8 cellular contexts compared by ENCODE assay signal in genomic region chr10:102152545-102152890, GRCh38. TPM values are rescaled to one million over a fixed set of nuclear protein-coding genes. Genes with fewer than 3 reads are reported as not detected.
DNase-seq lines count a peak whose midpoint lies in the region; ATAC-seq and TF ChIP-seq lines count a peak whose summit lies in the region.

No MANE protein-coding gene starts in this region.

- H3K9me3 Mint-ChIP-seq in activated CD4-positive, alpha-beta memory T cell treated with anti-CD3 and anti-CD28 coated beads, Interleukin-2, amount 10 ng/mL, durations not matched to agents 7 days and 5 days = no peaks in the 10 kb centered on the region

- peak; percentile 22 for ATAC-seq in HG03342 (IDR thresholded peaks at IDR 0.05; ENCODE audit: unreplicated experiment)

- intact Hi-C loops in sigmoid colon (cut with DNase I) = loop anchor here (1.0 to 5.0 kb wide), 2 partner anchors 20 to 350 kb away; partner anchors contain the start of genes ACTR1A and SUFU

- peak overlapping the region; percentile 99 for H3K4me3 ChIP-seq in fibroblast of pulmonary artery (replicated peaks; ENCODE audit: low read depth, low read length)
- H3K4me3 ChIP-seq in sigmoid colon = peak overlapping the region; percentile 64 to 81 (median 77)

- no peaks in the 10 kb centered on the region for H3K27me3 Mint-ChIP-seq in activated CD4-positive, alpha-beta memory T cell treated with anti-CD3 and anti-CD28 coated beads, Interleukin-2, amount 10 ng/mL, durations not matched to agents 7 days and 5 days

- peak overlapping the region; percentile 90 for H3K4me3 Mint-ChIP-seq in activated CD4-positive, alpha-beta memory T cell treated with anti-CD3 and anti-CD28 coated beads, Interleukin-2, amount 10 ng/mL, durations not matched to agents 7 days and 5 days

- peak overlapping the region; percentile 87 for H3K27ac Mint-ChIP-seq in activated CD4-positive, alpha-beta memory T cell treated with anti-CD3 and anti-CD28 coated beads, Interleukin-2, amount 10 ng/mL, durations not matched to agents 7 days and 5 days

- CTCF ChIA-PET in activated CD4-positive, alpha-beta memory T cell treated with anti-CD3 and anti-CD28 coated beads, Interleukin-2, amount 10 ng/mL, durations not matched to agents 7 days and 5 days (lab: Charles Lee) = interaction anchor here (1.3 to 3.4 kb wide), 5 partner anchors 10 to 34 kb away, joined by 3 to 18 read pairs (median 6); partner anchors contain the start of gene PPRC1

- H3K36me3 ChIP-seq in sigmoid colon = peaks cover 5 to 57% (median 24%) of the 10 kb centered on the region in 4 donors

- peaks cover 60% of the 10 kb centered on the region for H3K4me1 Mint-ChIP-seq in activated CD4-positive, alpha-beta memory T cell treated with anti-CD3 and anti-CD28 coated beads, Interleukin-2, amount 10 ng/mL, durations not matched to agents 7 days and 5 days

- TF ChIP-seq POLR2A in sigmoid colon (IDR thresholded peaks at IDR 0.05) = no peak

- TF ChIP-seq CTCF in fibroblast of pulmonary artery (IDR thresholded peaks at IDR 0.05; ENCODE audit: low read length, missing control alignments) (no peak), sigmoid colon (IDR thresholded peaks at IDR 0.05) (no peak)

- H3K27ac ChIP-seq in sigmoid colon = peak overlapping the region; percentile 86 to 92 (median 90)

- no peaks in the 10 kb centered on the region for H3K9me3 ChIP-seq in sigmoid colon

- peaks cover 65% of the 10 kb centered on the region for H3K36me3 Mint-ChIP-seq in activated CD4-positive, alpha-beta memory T cell treated with anti-CD3 and anti-CD28 coated beads, Interleukin-2, amount 10 ng/mL, durations not matched to agents 7 days and 5 days (ENCODE audit: low read depth)

- TF ChIP-seq EP300 in sigmoid colon (IDR thresholded peaks at IDR 0.05) = no peak

- H3K4me1 ChIP-seq in sigmoid colon = peaks cover 0 to 29% (median 23%) of the 10 kb centered on the region in 4 donors

- peak; percentile 30 to 31 for DNase-seq in activated CD4-positive, alpha-beta T cell treated with anti-CD3 and anti-CD28 coated beads for 24 hours (ENCODE audit: low read depth in 2 of 2)
- DNase-seq in activated CD4-positive, alpha-beta T cell treated with anti-CD3 and anti-CD28 coated beads for 1 hour = no peak
- DNase-seq in activated CD4-positive, alpha-beta memory T cell treated with anti-CD3 and anti-CD28 coated beads, Interleukin-2, amount 10 ng/mL, durations not matched to agents 7 days and 5 days = peak; percentile 49
- DNase-seq in fibroblast of pulmonary artery (ENCODE audit: low read depth) (peak; percentile 29), sigmoid colon (no peak), NCI-H345 (lab: John Stamatoyannopoulos, UW) (no peak), 8988T (no peak)

- H3K27me3 ChIP-seq in sigmoid colon = no peaks in the 10 kb centered on the region

- POLR2A ChIA-PET in activated CD4-positive, alpha-beta memory T cell treated with anti-CD3 and anti-CD28 coated beads, Interleukin-2, amount 10 ng/mL, durations not matched to agents 7 days and 5 days (lab: Charles Lee) = interaction anchor here (0.7 to 4.7 kb wide), 16 partner anchors 8 to 334 kb away, joined by 3 to 34 read pairs (median 6); partner anchors contain the start of genes C10orf95, FBXL15, HPS6 and OGA

- WGBS in sigmoid colon, 2 donors = 0 to 1% methylated on average over 19 of the region's 19 CpGs

RNA-seq across cellular contexts. Expression of gene NOLC1, which starts 0.3 kb away (rescaled TPM):
- 10 to 100 TPM; 57.0 to 64.3 TPM for total RNA-seq in activated CD4-positive, alpha-beta memory T cell treated with anti-CD3 and anti-CD28 coated beads, Interleukin-2, amount 10 ng/mL, durations not matched to agents 7 days and 5 days
- total RNA-seq in sigmoid colon = 10 to 100 TPM; 30.2 to 50.0 (median 44.8) TPM
- 10 to 100 TPM; 14.4 to 51.4 (median 20.1) TPM for polyA plus RNA-seq in sigmoid colon

RNA-seq across cellular contexts. Expression of gene PPRC1, which starts 19.7 kb away (rescaled TPM):
- total RNA-seq in activated CD4-positive, alpha-beta memory T cell treated with anti-CD3 and anti-CD28 coated beads, Interleukin-2, amount 10 ng/mL, durations not matched to agents 7 days and 5 days = 10 to 100 TPM; 32.5 to 35.8 TPM
- total RNA-seq in sigmoid colon = 10 to 100 TPM; 11.0 to 39.9 (median 13.0) TPM
- 10 to 100 TPM in 1 of 3 donors, 1 to 10 TPM in 2; 4.2 to 22.2 (median 4.2) TPM for polyA plus RNA-seq in sigmoid colon

RNA-seq across cellular contexts. Expression of gene LDB1, which starts 32.4 kb away (rescaled TPM):
- 10 to 100 TPM; 81.3 to 83.1 TPM for total RNA-seq in activated CD4-positive, alpha-beta memory T cell treated with anti-CD3 and anti-CD28 coated beads, Interleukin-2, amount 10 ng/mL, durations not matched to agents 7 days and 5 days
- 10 to 100 TPM; 62.1 to 88.4 (median 76.4) TPM for total RNA-seq in sigmoid colon
- polyA plus RNA-seq in sigmoid colon = 10 to 100 TPM; 10.4 to 34.0 (median 15.6) TPM

Comparison
In these comparisons a context has a peak if more than half of its experiments do, and no peak if none do; other contexts are left out.
1. DNase-seq: peak in activated CD4-positive, alpha-beta T cell treated with anti-CD3 and anti-CD28 coated beads for 24 hours (2 of 2), activated CD4-positive, alpha-beta memory T cell treated with anti-CD3 and anti-CD28 coated beads, Interleukin-2, amount 10 ng/mL, durations not matched to agents 7 days and 5 days (single experiment) and fibroblast of pulmonary artery (single experiment); none in activated CD4-positive, alpha-beta T cell treated with anti-CD3 and anti-CD28 coated beads for 1 hour (single experiment), sigmoid colon (single experiment), NCI-H345 (single experiment) and 8988T (single experiment).